25 cellular contexts compared by ENCODE assay signal in the genomic region with DNA sequence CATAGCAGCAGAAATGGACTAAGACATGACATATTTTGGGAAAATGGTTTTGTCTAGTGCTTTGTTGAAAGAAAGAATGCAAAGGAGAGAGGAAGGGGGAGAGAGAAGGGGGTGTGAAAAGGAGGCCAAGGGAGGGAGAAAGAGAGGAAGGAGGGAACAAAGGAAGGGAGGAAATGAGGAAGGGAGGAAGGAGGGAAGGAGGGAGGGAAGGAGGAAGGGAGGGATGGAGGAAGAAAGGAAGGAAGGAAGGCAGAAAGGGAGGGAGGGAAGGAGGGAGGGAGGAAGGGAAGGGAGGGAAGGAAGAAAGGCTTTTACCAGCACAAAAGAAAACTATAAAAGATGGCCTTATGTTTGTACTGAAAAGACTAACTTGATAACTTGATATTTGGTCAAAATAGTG.
"Had no signal": no experiment of that assay in that cellular context is flagged by ENCODE, and none has a peak within 500 bp of the region (broad histone marks: within the 10 kb centered on the region; RNA-seq: fewer than 3 reads in every experiment).

No MANE protein-coding gene starts in this region.

- DNase-seq: heart right ventricle; left ventricle myocardium inferior; midbrain; mucosa of descending colon; naive thymus-derived CD4-positive, alpha-beta T cell; ovary; stimulated activated CD4-positive, alpha-beta T cell treated with anti-CD3 and anti-CD28 coated beads, Interleukin-12 subunit alpha, Interleukin-12 subunit beta, amount 100 ng/mL, for 4 hours; stimulated activated CD4-positive, alpha-beta T cell treated with anti-CD3 and anti-CD28 coated beads, Interleukin-15, amount 100 ng/mL, for 24 hours; stimulated activated CD4-positive, alpha-beta T cell treated with anti-CD3 and anti-CD28 coated beads, Interleukin-2, amount 100 ng/mL, for 24 hours; stimulated activated CD4-positive, alpha-beta T cell treated with anti-CD3 and anti-CD28 coated beads, Interleukin-4, amount 100 ng/mL, for 1 hour; stimulated activated naive B cell treated with anti-CD40 and anti-IgM and Interleukin-4, amounts not matched to agents 10 μg/mL and 1 μg/mL and 100 μg/mL, for 72 hours; stimulated activated naive CD8-positive, alpha-beta T cell treated with anti-CD3 and anti-CD28 coated beads, Interleukin-15, Interleukin-2, amounts not matched to agents 100 U/mL and 50 U/mL, for 24 hours; stomach; testis; thyroid gland; trophoblast cell; upper lobe of right lung had no signal

- H3K4me2 ChIP-seq: hepatocyte had no signal

- H3K4me3 Mint-ChIP-seq: memory B cell; naive thymus-derived CD4-positive, alpha-beta T cell; natural killer cell treated with Interleukin-12 subunit alpha and Interleukin-12 subunit beta and Interleukin-15 and Interleukin-18, amount 100 ng/mL, for 72 hours; stimulated activated naive B cell treated with anti-CD40 and anti-IgM and Interleukin-4, amounts not matched to agents 10 μg/mL and 1 μg/mL and 100 μg/mL, for 72 hours had no signal

- H3K27ac ChIP-seq: heart right ventricle, hepatocyte, left ventricle myocardium inferior, ovary, right atrium auricular region, skin epidermis, stomach, testis, thyroid gland, upper lobe of right lung had no signal

- H3K27me3 Mint-ChIP-seq: natural killer cell treated with Interleukin-12 subunit alpha and Interleukin-12 subunit beta and Interleukin-15 and Interleukin-18, amount 100 ng/mL, for 72 hours had no signal

- H3K36me3 Mint-ChIP-seq: memory B cell; natural killer cell treated with Interleukin-12 subunit alpha and Interleukin-12 subunit beta and Interleukin-15 and Interleukin-18, amount 100 ng/mL, for 72 hours; stimulated activated naive B cell treated with anti-CD40 and anti-IgM and Interleukin-4, amounts not matched to agents 10 μg/mL and 1 μg/mL and 100 μg/mL, for 72 hours had no signal

- H3K36me3 ChIP-seq: heart right ventricle, left ventricle myocardium inferior, ovary, right atrium auricular region, stomach, thyroid gland, upper lobe of right lung had no signal

- H3K27me3 ChIP-seq: heart right ventricle, hepatocyte, ovary, right atrium auricular region, stomach, testis, thyroid gland, upper lobe of right lung had no signal

- H2AFZ ChIP-seq: hepatocyte had no signal

- H3K79me2 ChIP-seq: hepatocyte had no signal

- H3K9me3 ChIP-seq: mucosa of descending colon, ovary, right atrium auricular region, testis, thyroid gland, upper lobe of right lung had no signal

- H3K4me1 Mint-ChIP-seq: memory B cell; stimulated activated naive B cell treated with anti-CD40 and anti-IgM and Interleukin-4, amounts not matched to agents 10 μg/mL and 1 μg/mL and 100 μg/mL, for 72 hours had no signal

- H3K4me3 ChIP-seq: heart right ventricle, hepatocyte, left ventricle myocardium inferior, lung, mucosa of descending colon, ovary, right atrium auricular region, skin epidermis, stomach, testis, thyroid gland, upper lobe of right lung had no signal

- H3K4me1 ChIP-seq: heart right ventricle, left ventricle myocardium inferior, right atrium auricular region, stomach, testis, thyroid gland, upper lobe of right lung had no signal

- H3K27ac Mint-ChIP-seq: memory B cell; naive thymus-derived CD4-positive, alpha-beta T cell; natural killer cell treated with Interleukin-12 subunit alpha and Interleukin-12 subunit beta and Interleukin-15 and Interleukin-18, amount 100 ng/mL, for 72 hours; progenitor cell of endocrine pancreas; stimulated activated naive B cell treated with anti-CD40 and anti-IgM and Interleukin-4, amounts not matched to agents 10 μg/mL and 1 μg/mL and 100 μg/mL, for 72 hours had no signal

- ATAC-seq: heart right ventricle; mucosa of descending colon; naive thymus-derived CD4-positive, alpha-beta T cell; natural killer cell treated with Interleukin-12 subunit alpha and Interleukin-12 subunit beta and Interleukin-15 and Interleukin-18, amount 100 ng/mL, for 72 hours; stimulated activated naive B cell treated with anti-CD40 and anti-IgM and Interleukin-4, amounts not matched to agents 10 μg/mL and 1 μg/mL and 100 μg/mL, for 72 hours; stimulated activated naive CD8-positive, alpha-beta T cell treated with anti-CD3 and anti-CD28 coated beads, Interleukin-15, Interleukin-2, amounts not matched to agents 100 U/mL and 50 U/mL, for 24 hours; upper lobe of right lung had no signal

- FAIRE-seq: urothelium cell line had no signal
